9 cellular contexts compared by ENCODE assay signal in the genomic region with DNA sequence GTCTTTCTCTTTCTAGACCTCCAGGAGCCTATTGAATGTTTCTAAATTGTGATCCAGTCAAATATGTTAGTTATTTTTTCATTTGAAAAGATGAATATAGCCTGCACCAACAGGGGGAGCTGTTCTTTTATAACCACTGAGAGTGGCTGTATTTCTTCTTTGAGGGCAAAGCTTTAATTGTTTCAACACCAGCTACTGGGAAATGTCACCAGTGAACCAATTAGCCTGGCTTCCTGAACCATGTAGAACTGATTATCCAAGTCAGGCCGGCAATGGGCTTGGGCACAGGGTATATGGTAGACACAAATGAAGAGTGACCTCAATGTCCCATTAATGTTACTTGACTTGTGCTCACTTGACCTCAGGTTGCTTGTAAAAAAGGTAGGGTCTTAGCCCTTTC. TPM values are rescaled to one million over a fixed set of nuclear protein-coding genes. Genes with fewer than 3 reads are reported as not detected.
DNase-seq lines count a peak whose midpoint lies in the region; ATAC-seq and TF ChIP-seq lines count a peak whose summit lies in the region.
"Had no signal": no experiment of that assay in that cellular context is flagged by ENCODE, and none has a peak within 500 bp of the region (broad histone marks: within the 10 kb centered on the region; RNA-seq: fewer than 3 reads in every experiment).

No MANE protein-coding gene starts in this region.

- H3K36me3 ChIP-seq in kidney epithelial cell (ENCODE audit: control insufficient read depth, insufficient read depth, low read length) = no peaks in the 10 kb centered on the region
- no peaks in the 10 kb centered on the region for H3K36me3 ChIP-seq in suprapubic skin

- no peak for ATAC-seq in HG03442 (IDR thresholded peaks at IDR 0.05; ENCODE audit: unreplicated experiment)

- TF ChIP-seq EP300 in suprapubic skin (IDR thresholded peaks at IDR 0.05) = no peak

- H3K27ac ChIP-seq in suprapubic skin = no peak overlapping the region

- H3K27me3 ChIP-seq in kidney epithelial cell (ENCODE audit: control insufficient read depth, insufficient read depth, low read length) (no peaks in the 10 kb centered on the region), suprapubic skin (no peaks in the 10 kb centered on the region)

- peaks cover 6% of the 10 kb centered on the region for H3K4me1 ChIP-seq in suprapubic skin

- TF ChIP-seq POLR2A in suprapubic skin (IDR thresholded peaks at IDR 0.05) = no peak

- no peak overlapping the region for H3K4me3 ChIP-seq in kidney epithelial cell (ENCODE audit: low read depth, low read length)
- no peak overlapping the region for H3K4me3 ChIP-seq in suprapubic skin

- no peaks in the 10 kb centered on the region for H3K9me3 ChIP-seq in suprapubic skin

- TF ChIP-seq CTCF in kidney epithelial cell (IDR thresholded peaks at IDR 0.05; ENCODE audit: insufficient read depth, low read length, poor library complexity, severe bottlenecking) (peak; percentile 54), suprapubic skin (IDR thresholded peaks at IDR 0.05) (peak; percentile 27 to 35)

- DNase-seq in activated CD8-positive, alpha-beta memory T cell treated with anti-CD3 and anti-CD28 coated beads for 1 hour (ENCODE audit: extremely low read depth in 1 of 2, low read depth in 1 of 2) = peak; percentile 3 to 4
- DNase-seq in activated CD8-positive, alpha-beta memory T cell treated with anti-CD3 and anti-CD28 coated beads for 24 hours = no peak
- DNase-seq in NCI-H82 (lab: John Stamatoyannopoulos, UW) (peak; percentile 62), kidney epithelial cell (ENCODE audit: low read depth) (no peak), suprapubic skin (ENCODE audit: low spot score in 2 of 2) (no peak), LoVo (ENCODE audit: low spot score) (no peak)
- DNase-seq in activated T-cell treated with anti-CD3 and anti-CD28 coated beads, Interleukin-2, amount 50 U/mL, for 48 hours = peak; percentile 47 to 51
- DNase-seq: activated naive CD8-positive, alpha-beta T cell treated with anti-CD3 and anti-CD28 coated beads, Interleukin-2, amount 10 ng/mL, durations not matched to agents 7 days and 5 days had no signal

- WGBS in suprapubic skin = 85% methylated on average over 1 of the region's 1 CpG

RNA-seq across cellular contexts. Expression of a gene that starts 4.8 kb away (rescaled TPM):
- total RNA-seq in kidney epithelial cell (25.7 and 29.0 TPM in 2 replicates), suprapubic skin (10 to 100 TPM; 14.6 to 52.2 (median 25.7) TPM)

Comparison
In these comparisons a context has a peak if more than half of its experiments do, and no peak if none do; other contexts are left out.
1. DNase-seq: peak in activated CD8-positive, alpha-beta memory T cell treated with anti-CD3 and anti-CD28 coated beads for 1 hour (2 of 2), NCI-H82 (single experiment) and activated T-cell treated with anti-CD3 and anti-CD28 coated beads, Interleukin-2, amount 50 U/mL, for 48 hours (2 of 2); none in activated CD8-positive, alpha-beta memory T cell treated with anti-CD3 and anti-CD28 coated beads for 24 hours (single experiment), kidney epithelial cell (single experiment), suprapubic skin (0 of 2) and LoVo (single experiment).